9 cellular contexts compared by ENCODE assay signal in the genomic region with DNA sequence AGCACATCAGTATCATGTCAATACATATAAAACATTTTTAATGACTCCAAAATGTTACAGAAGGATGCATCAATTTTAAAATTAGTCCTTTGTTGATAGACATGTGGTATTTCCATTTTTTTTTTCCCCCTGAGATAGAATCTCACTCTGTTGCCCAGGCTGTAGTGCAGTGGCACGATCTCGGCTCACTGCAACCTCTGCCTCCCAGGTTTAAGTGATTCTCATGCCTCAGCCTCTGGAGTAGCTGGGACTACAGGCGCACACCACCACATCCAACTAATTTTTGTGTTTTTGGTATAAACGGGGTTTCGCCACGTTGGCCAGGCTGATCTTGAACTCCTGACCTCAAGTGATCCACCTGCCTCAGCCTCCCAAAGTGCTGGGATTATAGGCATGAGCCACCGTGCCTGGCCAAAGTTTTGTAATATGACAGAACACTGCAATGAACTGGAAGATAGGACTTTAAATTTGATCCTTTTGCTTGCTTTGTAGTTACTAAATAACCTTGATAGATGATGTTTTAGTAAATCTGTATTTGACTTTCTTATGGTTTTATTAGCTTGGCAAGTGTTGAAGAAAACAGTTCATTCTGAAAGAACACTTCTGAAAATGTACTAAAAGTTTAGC. TPM values are rescaled to one million over a fixed set of nuclear protein-coding genes. Genes with fewer than 3 reads are reported as not detected.
DNase-seq lines count a peak whose midpoint lies in the region; ATAC-seq, FAIRE-seq and TF ChIP-seq lines count a peak whose summit lies in the region.
"Not testable (repeated sequence)": the region's sequence is repeated elsewhere in the genome, so short reads cannot be mapped to it uniquely, and the experiment has no call there.
"Had no signal": no experiment of that assay in that cellular context is flagged by ENCODE, and none has a peak within 500 bp of the region (broad histone marks: within the 10 kb centered on the region; RNA-seq: fewer than 3 reads in every experiment).

No MANE protein-coding gene starts in this region.

- peak overlapping the region; percentile 89 for H3K4me2 ChIP-seq in HCT116 (ENCODE audit: low read length)
- not testable (repeated sequence) for H3K4me2 ChIP-seq in astrocyte (ENCODE audit: low read length); HepG2 (ENCODE audit: low read depth, low read length)

- not testable (repeated sequence) for H3K36me3 ChIP-seq in HCT116 (ENCODE audit: control insufficient read depth in 1 of 2, insufficient read depth in 2 of 2, low read length in 2 of 2); astrocyte (ENCODE audit: insufficient read depth, low read length); HepG2 (replicated peaks in 1 of 2; ENCODE audit: control insufficient read depth in 1 of 2, insufficient read depth in 2 of 2, low read length in 2 of 2)

- H3K4me1 Mint-ChIP-seq in astrocyte (ENCODE audit: low read depth, unreplicated experiment): peaks cover 21% of the 10 kb centered on the region
- peaks cover 49% of the 10 kb centered on the region for H3K4me1 Mint-ChIP-seq in endothelial cell (ENCODE audit: unreplicated experiment)
- H3K4me1 Mint-ChIP-seq in mesothelial cell of epicardium: peaks cover 18% of the 10 kb centered on the region

- H2AFZ ChIP-seq in HCT116 (ENCODE audit: low read depth, low read length, poor library complexity, severe bottlenecking); astrocyte (ENCODE audit: low read depth, low read length); HepG2 (ENCODE audit: low read length): not testable (repeated sequence)

- FAIRE-seq in astrocyte (lab: Jason Lieb, UNC); HepG2 (lab: Jason Lieb, UNC): not testable (repeated sequence)

- H3K27ac ChIP-seq in HCT116 (ENCODE audit: low read depth, low read length) (peak overlapping the region; percentile 91; the same call in 1 of the 2 replicates), RWPE1 (peak overlapping the region; percentile 46)
- not testable (repeated sequence) for H3K27ac ChIP-seq in astrocyte (ENCODE audit: low read depth, low read length); HepG2 (ENCODE audit: extremely low read length, insufficient read depth, low read length)

- DNase-seq in HCT116 (ENCODE audit: low read depth, low spot score); RWPE1 (ENCODE audit: low spot score); astrocyte (ENCODE audit: low read depth); endothelial cell (ENCODE audit: low spot score); HepG2 (ENCODE audit: low spot score); mesothelial cell of epicardium (ENCODE audit: low spot score in 2 of 2, unreplicated experiment in 2 of 2): not testable (repeated sequence)
- DNase-seq in renal cortical epithelial cell (ENCODE audit: low read depth): peak; percentile 42

- ATAC-seq in HCT116, HepG2: not testable (repeated sequence)

- not testable (repeated sequence) for BruUV-seq in HCT116 (replicated peaks; lab: Mats Ljungman, UMichigan); HepG2 (replicated peaks; lab: Mats Ljungman, UMichigan)

- TF ChIP-seq POLR2A in HCT116 (IDR thresholded peaks at IDR 0.05; ENCODE audit: borderline replicate concordance, extremely low read depth, insufficient read depth, insufficient read length); HepG2 (IDR thresholded peaks at IDR 0.05; ENCODE audit: insufficient read depth in 1 of 2, low read depth in 2 of 2, low read length in 2 of 2): not testable (repeated sequence)

- peaks cover 84% of the 10 kb centered on the region for H3K79me2 ChIP-seq in HCT116 (ENCODE audit: insufficient read depth, low read length)
- H3K79me2 ChIP-seq in astrocyte (ENCODE audit: insufficient read depth, low read length): peaks cover 73% of the 10 kb centered on the region
- not testable (repeated sequence) for H3K79me2 ChIP-seq in HepG2 (ENCODE audit: insufficient read depth, low read length)

- 54% methylated on average over 7 of the region's 7 CpGs for WGBS in HepG2 (ENCODE audit: low lambda C conversion rate)

- not testable (repeated sequence) for H3K9me2 ChIP-seq in HCT116 (ENCODE audit: insufficient read depth)

- not testable (repeated sequence) for TF ChIP-seq RAD21 in HCT116 (IDR thresholded peaks at IDR 0.05; ENCODE audit: low read depth); HepG2 (CRISPR knock-in tag; IDR thresholded peaks at IDR 0.05)

- CTCF ChIA-PET in HCT116 (lab: Charles Lee); HepG2 (lab: Yijun Ruan, JAX; ENCODE audit: low intra/inter-chr PET ratio, low total read pairs): not testable (repeated sequence)
- CTCF ChIA-PET in RWPE1 (lab: Yijun Ruan, JAX): interaction anchor here (0.6 kb wide), 1 partner anchor 663 kb away, joined by 3 read pairs; no protein-coding TSS in a partner anchor

- H4K20me1 ChIP-seq in HCT116 (ENCODE audit: insufficient read depth); astrocyte (ENCODE audit: insufficient read depth, low read length); HepG2 (ENCODE audit: insufficient read depth, low read length): not testable (repeated sequence)

- H3K27ac Mint-ChIP-seq in astrocyte (ENCODE audit: unreplicated experiment): peak overlapping the region; percentile 47
- not testable (repeated sequence) for H3K27ac Mint-ChIP-seq in endothelial cell (ENCODE audit: unreplicated experiment)
- H3K27ac Mint-ChIP-seq in mesothelial cell of epicardium: peak overlapping the region; percentile 27

- not testable (repeated sequence) for H3K27me3 Mint-ChIP-seq in astrocyte (ENCODE audit: low read depth, unreplicated experiment); endothelial cell (ENCODE audit: unreplicated experiment)
- H3K27me3 Mint-ChIP-seq in mesothelial cell of epicardium (ENCODE audit: low read depth): peaks cover 27% of the 10 kb centered on the region

- intact Hi-C loops in HCT116 (cut with micrococcal nuclease); HepG2 (cut with micrococcal nuclease; ENCODE audit: unreplicated experiment): not testable (repeated sequence)

- peak overlapping the region; percentile 97 for H3K4me3 Mint-ChIP-seq in astrocyte (ENCODE audit: unreplicated experiment)
- H3K4me3 Mint-ChIP-seq in endothelial cell (ENCODE audit: unreplicated experiment): peak overlapping the region; percentile 98
- H3K4me3 Mint-ChIP-seq in mesothelial cell of epicardium: not testable (repeated sequence)

- RAD21 ChIA-PET in HCT116 (lab: Charles Lee; ENCODE audit: low non-redundant PET in 1 of 2, low total read pairs in 2 of 2, uncharacterized antibody in 2 of 2, unreplicated experiment in 2 of 2): not testable (repeated sequence)

- peak overlapping the region; percentile 98 for H3K9ac ChIP-seq in HCT116 (ENCODE audit: low read length)
- not testable (repeated sequence) for H3K9ac ChIP-seq in astrocyte (ENCODE audit: low read length); HepG2 (ENCODE audit: insufficient read depth, low read depth, low read length)

- H3K4me3 ChIP-seq in HCT116 (replicated peaks in 1 of 2; ENCODE audit: low read depth in 1 of 2, low read length in 2 of 2): peak overlapping the region; percentile 17 to 39; a peak in 3 of 4 replicates
- H3K4me3 ChIP-seq in astrocyte (ENCODE audit: insufficient read depth, low read depth, low read length); HepG2 (replicated peaks in 1 of 3; ENCODE audit: insufficient read depth in 1 of 3, low read depth in 2 of 3, low read length in 3 of 3): not testable (repeated sequence)

- H3K4me1 ChIP-seq in HCT116 (ENCODE audit: control insufficient read depth in 1 of 2, insufficient read depth in 2 of 2, low read length in 2 of 2) (peaks cover 64 to 79% of the 10 kb centered on the region in 2 experiments), astrocyte (ENCODE audit: insufficient read depth, low read length) (peaks cover 30% of the 10 kb centered on the region), HepG2 (ENCODE audit: insufficient read depth, low read length) (peaks cover 37% of the 10 kb centered on the region)

- not testable (repeated sequence) for TF ChIP-seq EP300 in HepG2 (IDR thresholded peaks at IDR 0.05; ENCODE audit: low read depth in 2 of 2, low read length in 2 of 2); HepG2 (CRISPR knock-in tag; IDR thresholded peaks at IDR 0.05; ENCODE audit: borderline replicate concordance)

- in situ Hi-C loops in HepG2 (cut with HindIII; ENCODE audit: extremely low pct_ligation_motif_present, low pct_unique_long_range_greater_than_20kb): not testable (repeated sequence)

- H3K9me3 ChIP-seq in HCT116 (ENCODE audit: control insufficient read depth in 1 of 2, insufficient read depth in 1 of 2, low read depth in 1 of 2, low read length in 2 of 2); astrocyte (ENCODE audit: insufficient read depth, low read depth, low read length); HepG2 (ENCODE audit: low read length): not testable (repeated sequence)

- not testable (repeated sequence) for TF ChIP-seq CTCF in HCT116 (IDR thresholded peaks at IDR 0.05 in 2 of 3, conservative IDR thresholded peaks at IDR 0.05 in 1 of 3; ENCODE audit: borderline replicate concordance in 1 of 3, insufficient read depth in 1 of 3, low read depth in 2 of 3, low read length in 2 of 3); RWPE1 (conservative IDR thresholded peaks at IDR 0.05; ENCODE audit: low read depth); astrocyte (IDR thresholded peaks at IDR 0.05; ENCODE audit: insufficient read depth, low read depth, low read length); endothelial cell (IDR thresholded peaks at IDR 0.05; ENCODE audit: unreplicated experiment); HepG2 (CRISPR knock-in tag; IDR thresholded peaks at IDR 0.05); mesothelial cell of epicardium (IDR thresholded peaks at IDR 0.05; ENCODE audit: unreplicated experiment)

- not testable (repeated sequence) for H3K27me3 ChIP-seq in HCT116 (ENCODE audit: insufficient read depth, low read length); astrocyte (ENCODE audit: insufficient read depth, low read length); HepG2 (ENCODE audit: control insufficient read depth in 1 of 2, insufficient read depth in 2 of 2, low read length in 2 of 2)

- H3K9me3 Mint-ChIP-seq in astrocyte (ENCODE audit: unreplicated experiment); endothelial cell (ENCODE audit: unreplicated experiment); mesothelial cell of epicardium: not testable (repeated sequence)

- POLR2A ChIA-PET in HCT116 (lab: Charles Lee); RWPE1 (lab: Yijun Ruan, JAX; ENCODE audit: low non-redundant PET); HepG2 (lab: Yijun Ruan, JAX): not testable (repeated sequence)

- peaks cover 14% of the 10 kb centered on the region for H3K36me3 Mint-ChIP-seq in astrocyte (ENCODE audit: low read depth, unreplicated experiment)
- H3K36me3 Mint-ChIP-seq in endothelial cell (ENCODE audit: low read depth, unreplicated experiment); mesothelial cell of epicardium: not testable (repeated sequence)

RNA-seq across cellular contexts. Expression of a gene that starts 3.4 kb away (rescaled TPM):
- total RNA-seq in HCT116 (2021; ENCODE audit: unreplicated experiment) (119 TPM), astrocyte (140 and 164 TPM in 2 replicates), endothelial cell (ENCODE audit: unreplicated experiment) (141 TPM), HepG2 (2016; rRNA removed; fragmentation: Illumina TruSeq; extraction: Trizol) (6.3 and 9.9 TPM in 2 replicates), mesothelial cell of epicardium (5.7 to 6.6 TPM (median 6.6 TPM) in 3 replicates), renal cortical epithelial cell (119 and 170 TPM in 2 replicates)
- polyA plus RNA-seq in HCT116 (2012): 125 and 128 TPM in 2 replicates
- total RNA-seq in HepG2 (2016; cell fraction: cytosol; rRNA removed; fragmentation: Illumina TruSeq; extraction: Trizol; ENCODE audit: low read depth): 0.61 and 0.71 TPM in 2 replicates
- 4.8 and 10.3 TPM in 2 replicates for total RNA-seq in HepG2 (2016; cell fraction: insoluble cytoplasmic fraction; rRNA removed; fragmentation: Illumina TruSeq; extraction: Trizol)
- total RNA-seq in HepG2 (2016; cell fraction: membrane; rRNA removed; fragmentation: Illumina TruSeq; extraction: Trizol): 1.6 and 1.9 TPM in 2 replicates
- total RNA-seq in HepG2 (2016; cell fraction: nucleus; rRNA removed; fragmentation: Illumina TruSeq; extraction: Trizol): 10.2 and 11.2 TPM in 2 replicates
- polyA plus RNA-seq in HepG2 (2011; rRNA removed): 23.0 TPM in 2 replicates
- polyA plus RNA-seq in HepG2 (2011; cell fraction: cytosol; rRNA removed): 15.6 and 23.7 TPM in 2 replicates
- 3.3 and 3.7 TPM in 2 replicates for polyA plus RNA-seq in HepG2 (2011; cell fraction: nucleus; rRNA removed)
- polyA plus RNA-seq in HepG2 (2012): 7.4 and 10.0 TPM in 2 replicates
- polyA plus RNA-seq in HepG2 (2016; cell fraction: cytosol; fragmentation: Illumina TruSeq; extraction: Trizol; ENCODE audit: low read depth): 0.38 and 0.44 TPM in 2 replicates
- 4.3 and 4.4 TPM in 2 replicates for polyA plus RNA-seq in HepG2 (2016; cell fraction: insoluble cytoplasmic fraction; fragmentation: Illumina TruSeq; extraction: Trizol; ENCODE audit: low read depth)
- polyA plus RNA-seq in HepG2 (2016; cell fraction: membrane; fragmentation: Illumina TruSeq; extraction: Trizol; ENCODE audit: low read depth): 0.86 and 1.0 TPM in 2 replicates
- polyA plus RNA-seq in HepG2 (2016; cell fraction: nucleus; fragmentation: Illumina TruSeq; extraction: Trizol; ENCODE audit: insufficient read depth, low read depth): 12.6 and 13.5 TPM in 2 replicates
- 0.33 and 45.9 TPM in 2 replicates for polyA minus RNA-seq in HepG2 (2011; rRNA and poly(A)+ RNA removed; ENCODE audit: low replicate concordance)
- 11.8 and 15.6 TPM in 2 replicates for polyA minus RNA-seq in HepG2 (2011; cell fraction: cytosol; rRNA and poly(A)+ RNA removed)
- polyA minus RNA-seq in HepG2 (2011; cell fraction: nucleus; rRNA and poly(A)+ RNA removed): 5.0 and 9.2 TPM in 2 replicates

RNA-seq across cellular contexts. Expression of a gene that starts 27.6 kb away (rescaled TPM):
- not detected for total RNA-seq in HCT116 (2021; ENCODE audit: unreplicated experiment)
- polyA plus RNA-seq in HCT116 (2012): not detected in 2 replicates
- not detected in 2 replicates for total RNA-seq in astrocyte
- total RNA-seq in endothelial cell (ENCODE audit: unreplicated experiment): 0.38 TPM
- total RNA-seq in HepG2 (2016; rRNA removed; fragmentation: Illumina TruSeq; extraction: Trizol): not detected in 2 replicates
- total RNA-seq in HepG2 (2016; cell fraction: cytosol; rRNA removed; fragmentation: Illumina TruSeq; extraction: Trizol; ENCODE audit: low read depth): not detected in 2 replicates
- not detected in 2 replicates for total RNA-seq in HepG2 (2016; cell fraction: insoluble cytoplasmic fraction; rRNA removed; fragmentation: Illumina TruSeq; extraction: Trizol)
- total RNA-seq in HepG2 (2016; cell fraction: membrane; rRNA removed; fragmentation: Illumina TruSeq; extraction: Trizol): not detected in 2 replicates
- total RNA-seq in HepG2 (2016; cell fraction: nucleus; rRNA removed; fragmentation: Illumina TruSeq; extraction: Trizol): not detected in 2 replicates
- 0.17 and 0.22 TPM in 2 replicates for polyA plus RNA-seq in HepG2 (2011; rRNA removed)
- 0.08 and 0.20 TPM in 2 replicates for polyA plus RNA-seq in HepG2 (2011; cell fraction: cytosol; rRNA removed)
- polyA plus RNA-seq in HepG2 (2011; cell fraction: nucleus; rRNA removed): 0.36 TPM in 1 of 2 replicates, not detected in the other
- polyA plus RNA-seq in HepG2 (2012): 0.12 TPM in 1 of 2 replicates, not detected in the other
- not detected in 2 replicates for polyA plus RNA-seq in HepG2 (2016; cell fraction: cytosol; fragmentation: Illumina TruSeq; extraction: Trizol; ENCODE audit: low read depth)
- polyA plus RNA-seq in HepG2 (2016; cell fraction: insoluble cytoplasmic fraction; fragmentation: Illumina TruSeq; extraction: Trizol; ENCODE audit: low read depth): not detected in 2 replicates
- not detected in 2 replicates for polyA plus RNA-seq in HepG2 (2016; cell fraction: membrane; fragmentation: Illumina TruSeq; extraction: Trizol; ENCODE audit: low read depth)
- polyA plus RNA-seq in HepG2 (2016; cell fraction: nucleus; fragmentation: Illumina TruSeq; extraction: Trizol; ENCODE audit: insufficient read depth, low read depth): not detected in 2 replicates
- polyA minus RNA-seq in HepG2 (2011; rRNA and poly(A)+ RNA removed; ENCODE audit: low replicate concordance): not detected in 2 replicates
- polyA minus RNA-seq in HepG2 (2011; cell fraction: cytosol; rRNA and poly(A)+ RNA removed): not detected in 2 replicates
- 1.1 TPM in 1 of 2 replicates, not detected in the other for polyA minus RNA-seq in HepG2 (2011; cell fraction: nucleus; rRNA and poly(A)+ RNA removed)
- 0.32 to 0.80 TPM (median 0.62 TPM) in 3 replicates for total RNA-seq in mesothelial cell of epicardium
- total RNA-seq in renal cortical epithelial cell: not detected in 2 replicates
- polyA plus RNA-seq: CD8-positive, alpha-beta memory T cell; H1 had no signal
